ENCODE assay signal across 20 cellular contexts in genomic region chr13:94121686-94122085, GRCh38.
DNase-seq lines count a peak whose midpoint lies in the region; ATAC-seq, FAIRE-seq and TF ChIP-seq lines count a peak whose summit lies in the region.
"Had no signal": no experiment of that assay in that cellular context is flagged by ENCODE, and none has a peak within 500 bp of the region (broad histone marks: within the 10 kb centered on the region; RNA-seq: fewer than 3 reads in every experiment).

No MANE protein-coding gene starts in this region.

- H3K27ac Mint-ChIP-seq in immature natural killer cell = no peak overlapping the region

- no peak overlapping the region for H2AFZ ChIP-seq in GM23248

- TF ChIP-seq POLR2A in adrenal gland (IDR thresholded peaks at IDR 0.05) = no peak

- H3K36me3 ChIP-seq in GM23248 (ENCODE audit: low read depth) = no peaks in the 10 kb centered on the region
- H3K36me3 ChIP-seq in adrenal gland (replicated peaks in 1 of 2) = no peaks in the 10 kb centered on the region
- H3K36me3 ChIP-seq in kidney (ENCODE audit: control insufficient read depth in 1 of 2, insufficient read depth in 2 of 2, low read length in 2 of 2) = no peaks in the 10 kb centered on the region
- H3K36me3 ChIP-seq: gastrocnemius medialis, prostate gland, tibial artery had no signal

- no peak overlapping the region for H3K9ac ChIP-seq in GM23248
- no peak overlapping the region for H3K9ac ChIP-seq in kidney (ENCODE audit: low read length in 2 of 2)

- WGBS in GM23248 (ENCODE audit: low coverage in 1 of 2, low lambda C conversion rate in 2 of 2, missing lambda C conversion rate in 2 of 2), 2 experiments = 86 to 91% methylated on average over 1 of the region's 1 CpG
- 24 to 58% (median 46%) methylated on average over 1 of the region's 1 CpG for WGBS in adrenal gland, 4 donors

- no peaks in the 10 kb centered on the region for H4K20me1 ChIP-seq in GM23248 (ENCODE audit: insufficient read depth)

- H3K9me3 ChIP-seq in GM23248 (ENCODE audit: low read depth) = no peaks in the 10 kb centered on the region
- H3K9me3 ChIP-seq in adrenal gland (replicated peaks in 1 of 3) = no peaks in the 10 kb centered on the region
- no peaks in the 10 kb centered on the region for H3K9me3 ChIP-seq in kidney (ENCODE audit: control insufficient read depth in 1 of 2, low read length in 2 of 2)
- H3K9me3 ChIP-seq: gastrocnemius medialis, prostate gland, tibial artery had no signal

- peaks cover 9% of the 10 kb centered on the region; the same call in 1 of the 2 replicates for H3F3A ChIP-seq in GM23248 (ENCODE audit: insufficient read depth)

- H3K27ac ChIP-seq in GM23248 = no peak overlapping the region
- no peak overlapping the region for H3K27ac ChIP-seq in adrenal gland
- H3K27ac ChIP-seq in kidney (ENCODE audit: low read depth in 2 of 2, low read length in 2 of 2) = no peak overlapping the region
- H3K27ac ChIP-seq: gastrocnemius medialis, tibial artery had no signal

- FAIRE-seq in kidney (lab: Jason Lieb, UNC) = no peak
- FAIRE-seq: GM12878, K562, keratinocyte had no signal

- no peaks in the 10 kb centered on the region for H3K4me1 Mint-ChIP-seq in immature natural killer cell

- ATAC-seq in HG03520 (IDR thresholded peaks at IDR 0.05; ENCODE audit: unreplicated experiment) = no peak
- ATAC-seq: gastrocnemius medialis, GM12878, K562 had no signal

- H3K27me3 Mint-ChIP-seq in immature natural killer cell (ENCODE audit: low read depth in 3 of 3) = peaks cover 2 to 5% (median 2%) of the 10 kb centered on the region in 3 donors

- peak; percentile 68 for DNase-seq in ACHN
- peak; percentile 67 for DNase-seq in GM23248
- peak in 5 of 7 donors; percentile 25 to 43 (median 39) for DNase-seq in adrenal gland
- DNase-seq in hepatic stellate cell (ENCODE audit: low spot score) = peak; percentile 17
- no peak for DNase-seq in immature natural killer cell
- no peak for DNase-seq in kidney
- no peak for DNase-seq in NCI-H345 (lab: John Stamatoyannopoulos, UW)
- DNase-seq: activated T-cell treated with anti-CD3 and anti-CD28 coated beads, Interleukin-2, amount 50 U/mL, for 48 hours; anterior cingulate cortex; gastrocnemius medialis; NCI-H187; NCI-H526 treated with DMSO at 0.1 percent for 48 hours; Right ventricle myocardium superior; stimulated activated CD8-positive, alpha-beta memory T cell treated with anti-CD3 and anti-CD28 coated beads, Interleukin-4, amount 100 ng/mL, for 48 hours; tibial artery had no signal

- intact Hi-C loops in adrenal gland (cut with DNase I) = no loop called here
- intact Hi-C loops in kidney (cut with DNase I) = no loop called here

- H3K36me3 Mint-ChIP-seq in immature natural killer cell = no peaks in the 10 kb centered on the region

- 0 out of 2 replicates have a peak, but pooled peaks cover 6% of the 10 kb centered on the region for H3K4me1 ChIP-seq in GM23248 (ENCODE audit: insufficient read depth)
- H3K4me1 ChIP-seq in adrenal gland (replicated peaks in 1 of 2) = peaks cover 0 to 15% of the 10 kb centered on the region in 2 donors
- peaks cover 7 to 9% of the 10 kb centered on the region in 2 donors for H3K4me1 ChIP-seq in kidney (ENCODE audit: control insufficient read depth in 1 of 2, insufficient read depth in 1 of 2, low read depth in 1 of 2, low read length in 2 of 2)
- H3K4me1 ChIP-seq: prostate gland, tibial artery had no signal

- in situ Hi-C loops in ACHN (cut with HindIII; ENCODE audit: low pct_ligation_motif_present, low pct_unique_long_range_greater_than_20kb, low sequenced_read_pairs) = no loop called here
- in situ Hi-C loops in GM23248 (cut with MboI) = no loop called here

- no peak overlapping the region for H3K4me2 ChIP-seq in GM23248 (ENCODE audit: unreplicated experiment)

- H3K27me3 ChIP-seq in GM23248 (replicated peaks; ENCODE audit: insufficient read depth) (no peaks in the 10 kb centered on the region), adrenal gland (no peaks in the 10 kb centered on the region)
- H3K27me3 ChIP-seq: gastrocnemius medialis, tibial artery had no signal

- H3K9me2 ChIP-seq in GM23248 (ENCODE audit: insufficient read depth) = no peaks in the 10 kb centered on the region

- H3K79me2 ChIP-seq in GM23248 (ENCODE audit: insufficient read depth) = no peaks in the 10 kb centered on the region

- H3K9me3 Mint-ChIP-seq in immature natural killer cell = no peaks in the 10 kb centered on the region

- no peak overlapping the region for H3K4me3 ChIP-seq in GM23248
- H3K4me3 ChIP-seq in adrenal gland = no peak overlapping the region
- H3K4me3 ChIP-seq in kidney (ENCODE audit: low read length in 2 of 2) = no peak overlapping the region
- H3K4me3 ChIP-seq: gastrocnemius medialis, GM12878, K562, prostate gland, tibial artery had no signal

- TF ChIP-seq CTCF in adrenal gland (IDR thresholded peaks at IDR 0.05) (no peak), kidney (IDR thresholded peaks at IDR 0.05; ENCODE audit: borderline replicate concordance, extremely low read depth, insufficient read depth) (no peak)

- H3K4me3 Mint-ChIP-seq in immature natural killer cell = no peak overlapping the region

Comparison
In these comparisons a context has a peak if more than half of its experiments do, and no peak if none do; other contexts are left out.
1. DNase-seq: peak in ACHN (single experiment), GM23248 (single experiment), adrenal gland (5 of 7) and hepatic stellate cell (single experiment); none in immature natural killer cell (0 of 3), kidney (single experiment) and NCI-H345 (single experiment).